ENCODE assay signal across 37 cellular contexts in the genomic region with DNA sequence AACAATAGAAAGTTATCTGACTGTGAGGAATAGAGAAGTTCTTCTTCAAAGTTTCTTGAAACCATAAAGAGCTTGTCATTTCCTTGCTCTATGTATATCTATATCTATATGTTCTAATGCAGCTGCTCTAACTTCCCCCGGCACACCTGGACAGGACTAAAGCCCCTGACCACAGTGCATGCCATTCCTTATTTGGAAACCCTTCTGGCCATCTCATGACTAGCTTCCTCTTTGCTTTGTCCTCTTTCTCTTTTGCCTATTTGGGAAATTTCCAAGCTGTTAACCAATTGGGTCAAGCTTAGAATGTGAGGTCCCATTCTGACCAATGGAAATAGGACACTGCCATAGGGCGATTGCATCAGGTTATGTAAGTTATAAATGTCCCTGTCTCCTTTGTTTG.
"Had no signal": no experiment of that assay in that cellular context is flagged by ENCODE, and none has a peak within 500 bp of the region (broad histone marks: within the 10 kb centered on the region; RNA-seq: fewer than 3 reads in every experiment).

No MANE protein-coding gene starts in this region.

- H3K36me3 ChIP-seq: ascending aorta, cardiac muscle cell had no signal

- H3K27me3 Mint-ChIP-seq: activated B cell treated with CpG ODN at 0.5 μM for 24 hours; activated CD4-positive, alpha-beta memory T cell treated with anti-CD3 and anti-CD28 coated beads for 36 hours; activated CD4-positive, alpha-beta T cell treated with anti-CD3 and anti-CD28 coated beads, Interleukin-2, amount 10 ng/mL, durations not matched to agents 24 days and 14 days; activated CD8-positive, alpha-beta T cell treated with anti-CD3 and anti-CD28 coated beads for 36 hours; activated naive CD8-positive, alpha-beta T cell treated with anti-CD3 and anti-CD28 coated beads for 36 hours; activated T-helper 17 cell treated with anti-CD3 and anti-CD28 coated beads, Interleukin-2, amount 50 U/mL, for 72 hours; brain; central memory CD8-positive, alpha-beta T cell had no signal

- H3K27ac Mint-ChIP-seq: activated B cell treated with CpG ODN at 0.5 μM for 24 hours; activated CD4-positive, alpha-beta memory T cell treated with anti-CD3 and anti-CD28 coated beads for 36 hours; activated CD4-positive, alpha-beta T cell treated with anti-CD3 and anti-CD28 coated beads, Interleukin-2, amount 10 ng/mL, durations not matched to agents 24 days and 14 days; activated CD8-positive, alpha-beta T cell treated with anti-CD3 and anti-CD28 coated beads for 36 hours; activated naive CD4-positive, alpha-beta T cell treated with anti-CD3 and anti-CD28 coated beads for 36 hours; activated naive CD4-positive, alpha-beta T cell treated with anti-CD3 and anti-CD28 coated beads, Interleukin-2, amount 50 U/mL, for 72 hours; activated naive CD8-positive, alpha-beta T cell treated with anti-CD3 and anti-CD28 coated beads for 36 hours; activated T-cell treated with anti-CD3 and anti-CD28 coated beads, Interleukin-2, amount 50 U/mL, for 72 hours; activated T-helper 1 cell treated with anti-CD3 and anti-CD28 coated beads, Interleukin-12 subunit alpha, Interleukin-12 subunit beta, Interleukin-2, Interleukin-4 antibody, amounts not matched to agents 30 ng/mL and 10 ng/mL and 1 ng/mL, durations not matched to agents 14 hours and 24 hours and 36 hours; activated T-helper 17 cell treated with anti-CD3 and anti-CD28 coated beads, Interleukin-2, amount 50 U/mL, for 72 hours; brain; T-helper 1 cell treated with Interleukin-12 subunit alpha and Interleukin-12 subunit beta and Interleukin-4 antibody, amounts not matched to agents 30 μg/mL and 1 μg/mL, for 36 hours; T-helper 2 cell treated with Interferon-gamma antibody and Interleukin-4, amounts not matched to agents 5 μg/mL and 100 μg/mL, for 36 hours had no signal

- H3K27me3 ChIP-seq: ascending aorta, cardiac muscle cell had no signal

- H3K4me1 ChIP-seq: ascending aorta had no signal

- H3K36me3 Mint-ChIP-seq: activated CD4-positive, alpha-beta memory T cell treated with anti-CD3 and anti-CD28 coated beads for 36 hours; activated naive CD4-positive, alpha-beta T cell treated with anti-CD3 and anti-CD28 coated beads, Interleukin-2, amount 50 U/mL, for 72 hours; activated naive CD8-positive, alpha-beta T cell treated with anti-CD3 and anti-CD28 coated beads for 36 hours; brain had no signal

- H3K4me3 Mint-ChIP-seq: activated B cell treated with CpG ODN at 0.5 μM for 24 hours; activated CD4-positive, alpha-beta memory T cell treated with anti-CD3 and anti-CD28 coated beads for 36 hours; activated CD4-positive, alpha-beta T cell treated with anti-CD3 and anti-CD28 coated beads, Interleukin-2, amount 10 ng/mL, durations not matched to agents 24 days and 14 days; activated CD8-positive, alpha-beta T cell treated with anti-CD3 and anti-CD28 coated beads for 36 hours; activated naive CD4-positive, alpha-beta T cell treated with anti-CD3 and anti-CD28 coated beads for 36 hours; activated naive CD8-positive, alpha-beta T cell treated with anti-CD3 and anti-CD28 coated beads for 36 hours; activated T-cell treated with anti-CD3 and anti-CD28 coated beads, Interleukin-2, amount 50 U/mL, for 4 hours; activated T-cell treated with anti-CD3 and anti-CD28 coated beads, Interleukin-2, amount 50 U/mL, for 72 hours; activated T-helper 1 cell treated with anti-CD3 and anti-CD28 coated beads, Interleukin-12 subunit alpha, Interleukin-12 subunit beta, Interleukin-2, Interleukin-4 antibody, amounts not matched to agents 30 ng/mL and 10 ng/mL and 1 ng/mL, durations not matched to agents 14 hours and 24 hours and 36 hours; activated T-helper 17 cell treated with anti-CD3 and anti-CD28 coated beads, Interleukin-2, amount 50 U/mL, for 72 hours; brain; central memory CD8-positive, alpha-beta T cell; T-helper 1 cell treated with Interleukin-12 subunit alpha and Interleukin-12 subunit beta and Interleukin-4 antibody, amounts not matched to agents 30 μg/mL and 1 μg/mL, for 36 hours; T-helper 2 cell treated with Interferon-gamma antibody and Interleukin-4, amounts not matched to agents 5 μg/mL and 100 μg/mL, for 36 hours had no signal

- H3K27ac ChIP-seq: ascending aorta, cardiac muscle cell, VCaP had no signal

- H3K9me3 ChIP-seq: ascending aorta had no signal

- H3K4me3 ChIP-seq: ascending aorta, cardiac muscle cell had no signal

- H3K4me1 Mint-ChIP-seq: activated B cell treated with CpG ODN at 0.5 μM for 24 hours; activated CD4-positive, alpha-beta T cell treated with anti-CD3 and anti-CD28 coated beads, Interleukin-2, amount 10 ng/mL, durations not matched to agents 24 days and 14 days; activated naive CD8-positive, alpha-beta T cell treated with anti-CD3 and anti-CD28 coated beads for 36 hours; activated T-helper 17 cell treated with anti-CD3 and anti-CD28 coated beads, Interleukin-2, amount 50 U/mL, for 72 hours; brain; central memory CD8-positive, alpha-beta T cell had no signal

- DNase-seq: activated B cell treated with CpG ODN at 0.5 μM for 24 hours; activated CD4-positive, alpha-beta memory T cell treated with anti-CD3 and anti-CD28 coated beads for 36 hours; activated CD4-positive, alpha-beta T cell treated with anti-CD3 and anti-CD28 coated beads for 4 hours; activated CD4-positive, alpha-beta T cell treated with anti-CD3 and anti-CD28 coated beads, Interleukin-2, amount 10 ng/mL, durations not matched to agents 24 days and 14 days; activated CD4-positive, alpha-beta T cell treated with anti-CD3 and anti-CD28 coated beads, Interleukin-2, amount 50 U/mL, for 1 hour; activated CD4-positive, alpha-beta T cell treated with anti-CD3 and anti-CD28 coated beads, Interleukin-2, amount 50 U/mL, for 4 hours; activated CD4-positive, CD25-positive, alpha-beta regulatory T cell treated with anti-CD3 and anti-CD28 coated beads, Interleukin-2, amount 50 U/mL, for 72 hours; activated CD8-positive, alpha-beta memory T cell treated with anti-CD3 and anti-CD28 coated beads, Interleukin-2, amount 50 U/mL, for 4 hours; activated CD8-positive, alpha-beta T cell treated with anti-CD3 and anti-CD28 coated beads for 36 hours; activated effector memory CD4-positive, alpha-beta T cell treated with anti-CD3 and anti-CD28 coated beads, Interleukin-2, amount 50 U/mL, for 16 hours; activated gamma-delta T cell treated with Interleukin-2 at 50 U/mL for 16 hours; activated naive CD4-positive, alpha-beta T cell; activated naive CD4-positive, alpha-beta T cell treated with anti-CD3 and anti-CD28 coated beads for 36 hours; activated naive CD4-positive, alpha-beta T cell treated with anti-CD3 and anti-CD28 coated beads, Interleukin-2, amount 50 U/mL, for 16 hours; activated naive CD8-positive, alpha-beta T cell treated with anti-CD3 and anti-CD28 coated beads for 36 hours; activated T-cell treated with anti-CD3 and anti-CD28 coated beads for 4 hours; activated T-cell treated with anti-CD3 and anti-CD28 coated beads, Interleukin-2, amount 50 U/mL, for 1 hour; activated T-cell treated with anti-CD3 and anti-CD28 coated beads, Interleukin-2, amount 50 U/mL, for 4 hours; activated T-cell treated with anti-CD3 and anti-CD28 coated beads, Interleukin-2, amount 50 U/mL, for 72 hours; amygdala; anterior cingulate cortex; caudate nucleus; cerebellar nuclear complex; T-helper 2 cell; T-helper 9 cell had no signal

- FAIRE-seq: bronchial epithelial cell, TTC549 had no signal
